ENCODE assay signal across 8 cellular contexts in genomic region chr15:20192982-20193507, GRCh38.
DNase-seq lines count a peak whose midpoint lies in the region; ATAC-seq, FAIRE-seq and TF ChIP-seq lines count a peak whose summit lies in the region.
"Not testable (repeated sequence)": the region's sequence is repeated elsewhere in the genome, so short reads cannot be mapped to it uniquely, and the experiment has no call there.

No MANE protein-coding gene starts in this region.

- not testable (repeated sequence) for H3K36me3 Mint-ChIP-seq in activated CD4-positive, alpha-beta T cell treated with anti-CD3 and anti-CD28 coated beads, Interleukin-2, amount 10 ng/mL, durations not matched to agents 24 days and 14 days (ENCODE audit: low read depth)

- WGBS in K562 (ENCODE audit: insufficient coverage, low coverage, missing lambda C conversion rate): under 1% methylated on average over 12 of the region's 12 CpGs

- not testable (repeated sequence) for TF ChIP-seq POLR2A in NB4 (IDR thresholded peaks at IDR 0.05; ENCODE audit: extremely low read depth, insufficient read length); K562 (conservative IDR thresholded peaks at IDR 0.05)

- not testable (repeated sequence) for H4K20me1 ChIP-seq in BLaER1; K562 (replicated peaks; ENCODE audit: control insufficient read depth, insufficient read depth, low read length)

- not testable (repeated sequence) for H3K27ac ChIP-seq in BLaER1; K562 (ENCODE audit: extremely low read depth, low read depth, low read length); lower lobe of right lung

- H3K4me1 ChIP-seq in BLaER1: peaks cover 12% of the 10 kb centered on the region
- H3K4me1 ChIP-seq in K562 (replicated peaks in 1 of 2; ENCODE audit: control insufficient read depth in 2 of 2, insufficient read depth in 2 of 2, low read length in 2 of 2); lower lobe of right lung: not testable (repeated sequence)

- not testable (repeated sequence) for H3K27me3 ChIP-seq in BLaER1; K562 (ENCODE audit: control insufficient read depth in 2 of 2, insufficient read depth in 2 of 2, low read length in 2 of 2); lower lobe of right lung (ENCODE audit: low read depth)

- not testable (repeated sequence) for H2AFZ ChIP-seq in K562 (ENCODE audit: low read depth, low read length)

- POLR2A ChIA-PET in K562 (lab: Yijun Ruan, JAX): not testable (repeated sequence)

- not testable (repeated sequence) for H3K79me2 ChIP-seq in K562 (ENCODE audit: control insufficient read depth, insufficient read depth, low read length)

- H3K9me3 ChIP-seq in BLaER1; K562 (replicated peaks; ENCODE audit: control insufficient read depth, insufficient read depth, low read depth, low read length); lower lobe of right lung: not testable (repeated sequence)

- peak overlapping the region; percentile 66 for H3K4me2 ChIP-seq in BLaER1
- H3K4me2 ChIP-seq in K562 (ENCODE audit: insufficient read depth, low read length): not testable (repeated sequence)

- not testable (repeated sequence) for H3K9ac ChIP-seq in BLaER1; K562 (ENCODE audit: insufficient read depth in 1 of 2, low read depth in 2 of 2, low read length in 2 of 2)

- peak overlapping the region; percentile 47; the same call in 1 of the 2 replicates for H3K4me3 ChIP-seq in BLaER1
- not testable (repeated sequence) for H3K4me3 ChIP-seq in NB4 (ENCODE audit: low read depth, low read length); K562; lower lobe of right lung

- not testable (repeated sequence) for H3K4me1 Mint-ChIP-seq in activated CD4-positive, alpha-beta T cell treated with anti-CD3 and anti-CD28 coated beads, Interleukin-2, amount 10 ng/mL, durations not matched to agents 24 days and 14 days

- not testable (repeated sequence) for H3K9me1 ChIP-seq in K562 (ENCODE audit: control insufficient read depth, insufficient read depth, low read length)

- not testable (repeated sequence) for H3K36me3 ChIP-seq in BLaER1; K562 (ENCODE audit: control insufficient read depth, insufficient read depth, low read length); lower lobe of right lung

- H3K9me3 Mint-ChIP-seq in activated CD4-positive, alpha-beta T cell treated with anti-CD3 and anti-CD28 coated beads, Interleukin-2, amount 10 ng/mL, durations not matched to agents 24 days and 14 days: not testable (repeated sequence)

- FAIRE-seq in K562 (lab: Jason Lieb, UNC): peak; percentile 32

- peak; percentile 36 for DNase-seq in NB4 (ENCODE audit: low read depth)
- peak; percentile 83 for DNase-seq in activated CD4-positive, alpha-beta T cell treated with anti-CD3 and anti-CD28 coated beads, Interleukin-2, amount 10 ng/mL, durations not matched to agents 24 days and 14 days
- DNase-seq in K562 (ENCODE audit: extremely low read depth in 1 of 4, low spot score in 3 of 4): peak in 1 of 4 experiments; percentile 18
- DNase-seq in lower lobe of right lung: not testable (repeated sequence)
- DNase-seq in stimulated activated CD4-positive, alpha-beta T cell treated with anti-CD3 and anti-CD28 coated beads, TNF-alpha, amount 100 ng/mL, for 48 hours (ENCODE audit: low read depth in 3 of 3): peak; percentile 7 to 36 (median 13)

- CTCF ChIA-PET in K562 (lab: Yijun Ruan, JAX; ENCODE audit: low intra/inter-chr PET ratio): not testable (repeated sequence)

- TF ChIP-seq RAD21 in K562 (CRISPR knock-in tag; conservative IDR thresholded peaks at IDR 0.05 in 1 of 2, IDR thresholded peaks at IDR 0.05 in 1 of 2): not testable (repeated sequence)

- TF ChIP-seq CTCF in NB4 (IDR thresholded peaks at IDR 0.05; ENCODE audit: low read depth, low read length): peak; percentile 30
- TF ChIP-seq CTCF in K562 (IDR thresholded peaks at IDR 0.05 in 2 of 3, conservative IDR thresholded peaks at IDR 0.05 in 1 of 3; ENCODE audit: insufficient read depth in 2 of 3, low read depth in 1 of 3, low read length in 3 of 3): peak; percentile 41 to 63 (median 51)
- TF ChIP-seq CTCF in lower lobe of right lung (IDR thresholded peaks at IDR 0.05): peak; percentile 58

- not testable (repeated sequence) for BruUV-seq in K562 (replicated peaks; lab: Mats Ljungman, UMichigan)

- not testable (repeated sequence) for H3K4me3 Mint-ChIP-seq in activated CD4-positive, alpha-beta T cell treated with anti-CD3 and anti-CD28 coated beads, Interleukin-2, amount 10 ng/mL, durations not matched to agents 24 days and 14 days

- H3K27ac Mint-ChIP-seq in activated CD4-positive, alpha-beta T cell treated with anti-CD3 and anti-CD28 coated beads, Interleukin-2, amount 10 ng/mL, durations not matched to agents 24 days and 14 days: not testable (repeated sequence)

- H3K27me3 Mint-ChIP-seq in activated CD4-positive, alpha-beta T cell treated with anti-CD3 and anti-CD28 coated beads, Interleukin-2, amount 10 ng/mL, durations not matched to agents 24 days and 14 days: not testable (repeated sequence)

- ATAC-seq in GM19395 (IDR thresholded peaks at IDR 0.05; ENCODE audit: unreplicated experiment): peak; percentile 90
- peak; percentile 83 for ATAC-seq in HG03060 (IDR thresholded peaks at IDR 0.05; ENCODE audit: low read depth, unreplicated experiment)
- ATAC-seq in K562: peak; percentile 100
- ATAC-seq in lower lobe of right lung: peak; percentile 83 to 89

- in situ Hi-C loops in K562 (cut with MboI): loop anchor here (25.0 kb wide), 1 partner anchor 994 kb away; no protein-coding TSS in a partner anchor

- intact Hi-C loops in activated CD4-positive, alpha-beta T cell treated with anti-CD3 and anti-CD28 coated beads, Interleukin-2, amount 10 ng/mL, durations not matched to agents 24 days and 14 days (cut with micrococcal nuclease); K562 (cut with micrococcal nuclease); lower lobe of right lung (cut with DNase I): not testable (repeated sequence)

- not testable (repeated sequence) for TF ChIP-seq EP300 in K562 (IDR thresholded peaks at IDR 0.05; ENCODE audit: low read length)
